10 cellular contexts compared by ENCODE assay signal in the genomic region with DNA sequence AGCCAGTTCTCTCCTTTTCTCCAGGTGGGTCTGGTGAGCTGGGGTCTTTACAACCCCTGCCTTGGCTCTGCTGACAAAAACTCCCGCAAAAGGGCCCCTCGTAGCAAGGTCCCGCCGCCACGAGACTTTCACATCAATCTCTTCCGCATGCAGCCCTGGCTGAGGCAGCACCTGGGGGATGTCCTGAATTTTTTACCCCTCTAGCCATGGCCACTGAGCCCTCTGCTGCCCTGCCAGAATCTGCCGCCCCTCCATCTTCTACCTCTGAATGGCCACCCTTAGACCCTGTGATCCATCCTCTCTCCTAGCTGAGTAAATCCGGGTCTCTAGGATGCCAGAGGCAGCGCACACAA. TPM values are rescaled to one million over a fixed set of nuclear protein-coding genes. Genes with fewer than 3 reads are reported as not detected.
A peak's percentile ranks its signal among the peaks of the same experiment; 100 is the strongest.
DNase-seq lines count a peak whose midpoint lies in the region; ATAC-seq and TF ChIP-seq lines count a peak whose summit lies in the region.
"Had no signal": no experiment of that assay in that cellular context is flagged by ENCODE, and none has a peak within 500 bp of the region (broad histone marks: within the 10 kb centered on the region; RNA-seq: fewer than 3 reads in every experiment).

No MANE protein-coding gene starts in this region.

- no peak for TF ChIP-seq EP300 in sigmoid colon (IDR thresholded peaks at IDR 0.05)

- H3K27me3 ChIP-seq in AG04450 (ENCODE audit: control insufficient read depth, insufficient read depth, low read length) (no peaks in the 10 kb centered on the region), ascending aorta (no peaks in the 10 kb centered on the region), right cardiac atrium (ENCODE audit: control insufficient read depth, insufficient read depth) (no peaks in the 10 kb centered on the region), sigmoid colon (no peaks in the 10 kb centered on the region)

- H3K4me1 Mint-ChIP-seq in natural killer cell treated with Interleukin-12 subunit alpha and Interleukin-12 subunit beta and Interleukin-15 and Interleukin-18, amount 100 ng/mL, for 72 hours (ENCODE audit: low read depth in 2 of 2): peaks cover 5 to 8% of the 10 kb centered on the region in 2 donors

- DNase-seq in AG04450 (ENCODE audit: low read depth, low spot score): no peak
- DNase-seq in ascending aorta (ENCODE audit: low spot score in 2 of 2): no peak
- no peak for DNase-seq in right cardiac atrium
- DNase-seq in sigmoid colon: no peak
- DNase-seq in germinal center (ENCODE audit: low spot score): no peak
- DNase-seq in natural killer cell treated with Interleukin-12 subunit alpha and Interleukin-12 subunit beta and Interleukin-15 and Interleukin-18, amount 100 ng/mL, for 72 hours (ENCODE audit: low spot score): no peak
- no peak for DNase-seq in nucleus accumbens (lab: John Stamatoyannopoulos, UW)
- DNase-seq: stimulated activated CD4-positive, alpha-beta T cell treated with anti-CD3 and anti-CD28 coated beads, Interleukin-4, amount 100 ng/mL, for 24 hours; stimulated activated naive CD8-positive, alpha-beta T cell treated with anti-CD3 and anti-CD28 coated beads, Interleukin-15, Interleukin-2, amounts not matched to agents 100 U/mL and 50 U/mL, for 24 hours had no signal

- no peak for TF ChIP-seq POLR2A in sigmoid colon (IDR thresholded peaks at IDR 0.05)

- H3K4me1 ChIP-seq in ascending aorta (peaks cover 3 to 16% of the 10 kb centered on the region in 2 donors), right cardiac atrium (ENCODE audit: control insufficient read depth, insufficient read depth, low read length) (no peaks in the 10 kb centered on the region), sigmoid colon (peaks cover 0 to 23% (median 20%) of the 10 kb centered on the region in 4 donors)

- POLR2A ChIA-PET in AG04450 (lab: Yijun Ruan, JAX): interaction anchor here (0.7 to 1.3 kb wide), 5 partner anchors 14 to 48 kb away, joined by 3 to 9 read pairs (median 4); partner anchors contain the start of genes EHMT2 and SKIC2

- intact Hi-C loops in ascending aorta (cut with DNase I): loop anchor here (1.0 to 2.0 kb wide), 2 partner anchors 42 to 216 kb away; partner anchors contain the start of genes DDAH2 and ZBTB12
- intact Hi-C loops in right cardiac atrium (cut with DNase I): no loop called here
- intact Hi-C loops in sigmoid colon (cut with DNase I): no loop called here

- ATAC-seq in right cardiac atrium (no peak), HG02852 (IDR thresholded peaks at IDR 0.05; ENCODE audit: unreplicated experiment) (no peak)
- no peak for ATAC-seq in natural killer cell treated with Interleukin-12 subunit alpha and Interleukin-12 subunit beta and Interleukin-15 and Interleukin-18, amount 100 ng/mL, for 72 hours

- H3K27ac ChIP-seq in AG04450 (ENCODE audit: low read depth, low read length): peak overlapping the region; percentile 83
- H3K27ac ChIP-seq in ascending aorta: peak overlapping the region; percentile 91 to 93
- peak overlapping the region; percentile 21 for H3K27ac ChIP-seq in right cardiac atrium (ENCODE audit: low read length)
- H3K27ac ChIP-seq in sigmoid colon: peak overlapping the region; percentile 79 to 83 (median 82)

- H3K36me3 ChIP-seq in ascending aorta: no peaks in the 10 kb centered on the region
- no peaks in the 10 kb centered on the region for H3K36me3 ChIP-seq in sigmoid colon

- H3K9me3 Mint-ChIP-seq in natural killer cell treated with Interleukin-12 subunit alpha and Interleukin-12 subunit beta and Interleukin-15 and Interleukin-18, amount 100 ng/mL, for 72 hours: no peaks in the 10 kb centered on the region

- H3K27me3 Mint-ChIP-seq in natural killer cell treated with Interleukin-12 subunit alpha and Interleukin-12 subunit beta and Interleukin-15 and Interleukin-18, amount 100 ng/mL, for 72 hours: peaks cover 18 to 23% of the 10 kb centered on the region in 2 donors

- TF ChIP-seq CTCF in AG04450 (IDR thresholded peaks at IDR 0.05; ENCODE audit: low read depth, low read length) (no peak), ascending aorta (IDR thresholded peaks at IDR 0.05) (no peak), sigmoid colon (IDR thresholded peaks at IDR 0.05) (no peak)

- H3K27ac Mint-ChIP-seq in natural killer cell treated with Interleukin-12 subunit alpha and Interleukin-12 subunit beta and Interleukin-15 and Interleukin-18, amount 100 ng/mL, for 72 hours: peak overlapping the region in 1 of 2 donors; percentile 23

- WGBS in right cardiac atrium: 78% methylated on average over 9 of the region's 9 CpGs
- 59 to 74% methylated on average over 9 of the region's 9 CpGs for WGBS in sigmoid colon, 2 donors

- H3K4me3 ChIP-seq in AG04450 (ENCODE audit: low read depth, low read length) (no peak overlapping the region), ascending aorta (peak overlapping the region; percentile 28 to 59), right cardiac atrium (ENCODE audit: low read length) (no peak overlapping the region), sigmoid colon (peak overlapping the region in 3 of 4 donors; percentile 20 to 22 (median 22))

- H3K9me3 ChIP-seq in AG04450 (ENCODE audit: control insufficient read depth, insufficient read depth, low read length): no peaks in the 10 kb centered on the region; the same call in 1 of the 2 replicates
- no peaks in the 10 kb centered on the region for H3K9me3 ChIP-seq in ascending aorta
- H3K9me3 ChIP-seq in right cardiac atrium (ENCODE audit: control insufficient read depth, low read length): no peaks in the 10 kb centered on the region
- no peaks in the 10 kb centered on the region for H3K9me3 ChIP-seq in sigmoid colon

- no peaks in the 10 kb centered on the region for H3K36me3 Mint-ChIP-seq in natural killer cell treated with Interleukin-12 subunit alpha and Interleukin-12 subunit beta and Interleukin-15 and Interleukin-18, amount 100 ng/mL, for 72 hours

- no peak overlapping the region for H3K4me3 Mint-ChIP-seq in natural killer cell treated with Interleukin-12 subunit alpha and Interleukin-12 subunit beta and Interleukin-15 and Interleukin-18, amount 100 ng/mL, for 72 hours

- CTCF ChIA-PET in AG04450 (lab: Charles Lee): interaction anchor here (0.6 kb wide), 1 partner anchor 1603 kb away, joined by 3 read pairs; no protein-coding TSS in a partner anchor

RNA-seq across cellular contexts. Expression of gene CFB, which starts 0.8 kb away (rescaled TPM):
- polyA plus RNA-seq in AG04450 (2011; rRNA removed) (13.3 and 14.0 TPM in 2 replicates), right cardiac atrium (10.4 TPM), sigmoid colon (100 to 1,000 TPM in 1 of 3 donors, 1 to 10 TPM in 2; 3.6 to 118 (median 9.5) TPM)
- polyA minus RNA-seq in AG04450 (2011; rRNA and poly(A)+ RNA removed): 8.9 and 10.8 TPM in 2 replicates
- total RNA-seq in ascending aorta (132 TPM), right cardiac atrium (10 to 100 TPM; 14.2 to 34.2 (median 24.2) TPM), sigmoid colon (10 to 100 TPM; 14.3 to 40.0 (median 28.7) TPM)
- total RNA-seq in natural killer cell treated with Interleukin-12 subunit alpha and Interleukin-12 subunit beta and Interleukin-15 and Interleukin-18, amount 100 ng/mL, for 72 hours: under 1 TPM; 0.33 to 0.40 TPM

RNA-seq across cellular contexts. Expression of gene NELFE, which starts 13.6 kb away (rescaled TPM):
- polyA plus RNA-seq in AG04450 (2011; rRNA removed) (51.4 and 55.7 TPM in 2 replicates), right cardiac atrium (45.8 TPM), sigmoid colon (10 to 100 TPM; 52.5 to 73.5 (median 58.9) TPM)
- 44.2 and 50.5 TPM in 2 replicates for polyA minus RNA-seq in AG04450 (2011; rRNA and poly(A)+ RNA removed)
- total RNA-seq in ascending aorta (208 TPM), right cardiac atrium (10 to 100 TPM; 49.2 to 53.1 (median 50.9) TPM), sigmoid colon (10 to 100 TPM; 60.1 to 96.9 (median 75.8) TPM)
- total RNA-seq in natural killer cell treated with Interleukin-12 subunit alpha and Interleukin-12 subunit beta and Interleukin-15 and Interleukin-18, amount 100 ng/mL, for 72 hours: 10 to 100 TPM; 61.5 to 78.0 TPM

RNA-seq across cellular contexts. Expression of gene SKIC2, which starts 13.8 kb away (rescaled TPM):
- polyA plus RNA-seq in AG04450 (2011; rRNA removed) (26.0 and 30.4 TPM in 2 replicates), right cardiac atrium (28.9 TPM), sigmoid colon (10 to 100 TPM; 25.0 to 68.2 (median 30.6) TPM)
- 66.5 and 80.7 TPM in 2 replicates for polyA minus RNA-seq in AG04450 (2011; rRNA and poly(A)+ RNA removed)
- total RNA-seq in ascending aorta (77.4 TPM), right cardiac atrium (10 to 100 TPM; 36.5 to 43.1 (median 37.0) TPM), sigmoid colon (10 to 100 TPM; 22.1 to 73.4 (median 33.4) TPM)
- 100 to 1,000 TPM; 103 to 164 TPM for total RNA-seq in natural killer cell treated with Interleukin-12 subunit alpha and Interleukin-12 subunit beta and Interleukin-15 and Interleukin-18, amount 100 ng/mL, for 72 hours

RNA-seq across cellular contexts. Expression of gene C2, which starts 17.6 kb away (rescaled TPM):
- 1.5 and 1.9 TPM in 2 replicates for polyA plus RNA-seq in AG04450 (2011; rRNA removed)
- 1.3 TPM in 1 of 2 replicates, not detected in the other for polyA minus RNA-seq in AG04450 (2011; rRNA and poly(A)+ RNA removed)
- 18.6 TPM for total RNA-seq in ascending aorta
- total RNA-seq in right cardiac atrium: 10 to 100 TPM; 10.9 to 19.8 (median 12.0) TPM
- 3.0 TPM for polyA plus RNA-seq in right cardiac atrium
- total RNA-seq in sigmoid colon: 10 to 100 TPM in 3 of 4 donors, 1 to 10 TPM in 1; 4.9 to 17.7 (median 13.6) TPM
- polyA plus RNA-seq in sigmoid colon: 10 to 100 TPM; 10.2 to 39.2 (median 23.1) TPM
- under 1 TPM in 1 of 2 donors, not detected in 1; 0.92 TPM for total RNA-seq in natural killer cell treated with Interleukin-12 subunit alpha and Interleukin-12 subunit beta and Interleukin-15 and Interleukin-18, amount 100 ng/mL, for 72 hours

RNA-seq across cellular contexts. Expression of gene DXO, which starts 26.8 kb away (rescaled TPM):
- 11.4 and 14.9 TPM in 2 replicates for polyA plus RNA-seq in AG04450 (2011; rRNA removed)
- 14.8 and 22.1 TPM in 2 replicates for polyA minus RNA-seq in AG04450 (2011; rRNA and poly(A)+ RNA removed)
- total RNA-seq in ascending aorta: 18.0 TPM
- total RNA-seq in right cardiac atrium: 10 to 100 TPM; 12.0 to 17.2 (median 16.1) TPM
- 16.9 TPM for polyA plus RNA-seq in right cardiac atrium
- 10 to 100 TPM; 11.4 to 22.7 (median 18.3) TPM for total RNA-seq in sigmoid colon
- 10 to 100 TPM in 1 of 3 donors, 1 to 10 TPM in 2; 8.4 to 17.3 (median 9.9) TPM for polyA plus RNA-seq in sigmoid colon
- 10 to 100 TPM; 11.4 to 27.5 TPM for total RNA-seq in natural killer cell treated with Interleukin-12 subunit alpha and Interleukin-12 subunit beta and Interleukin-15 and Interleukin-18, amount 100 ng/mL, for 72 hours

Comparison
In these comparisons a context has a peak if more than half of its experiments do, and no peak if none do; other contexts are left out.
1. H3K27ac ChIP-seq: peak in every context shown above with its lines; median percentile 92 in ascending aorta; 83 in AG04450; 82 in sigmoid colon; 21 in right cardiac atrium.
2. H3K4me3 ChIP-seq: peak in ascending aorta (2 of 2) and sigmoid colon (3 of 4); none in AG04450 (single experiment) and right cardiac atrium (single experiment).
3. RNA of gene CFB, which starts 0.8 kb away (total RNA-seq): 132 TPM in ascending aorta (single experiment), 14.3 to 40.0 TPM in sigmoid colon and 14.2 to 34.2 TPM in right cardiac atrium; 0.33 to 0.40 TPM in natural killer cell treated with Interleukin-12 subunit alpha and Interleukin-12 subunit beta and Interleukin-15 and Interleukin-18, amount 100 ng/mL, for 72 hours; every median in the first group is over 10 times any median in the second.